ENCODE assay signal across 35 cellular contexts in the genomic region with DNA sequence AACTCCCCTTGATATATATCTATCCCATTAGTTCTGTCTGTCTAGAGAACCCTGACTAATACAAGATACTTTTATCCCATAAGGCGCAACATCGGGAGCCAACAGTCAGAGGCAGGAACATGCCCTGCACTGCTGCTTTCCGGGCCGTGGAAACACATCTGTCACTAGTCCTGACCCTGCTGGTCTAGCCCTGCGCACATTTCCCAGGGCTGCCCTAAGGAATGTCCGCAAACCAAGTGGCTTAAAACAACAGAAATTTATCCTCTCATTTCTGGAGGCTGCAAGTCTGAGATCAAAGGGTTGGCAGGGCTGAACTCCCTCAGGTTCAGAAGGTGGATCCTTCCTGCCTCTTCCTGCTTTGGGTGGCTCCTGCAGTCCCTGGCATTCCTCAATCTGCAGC.
"Had no signal": no experiment of that assay in that cellular context is flagged by ENCODE, and none has a peak within 500 bp of the region (broad histone marks: within the 10 kb centered on the region; RNA-seq: fewer than 3 reads in every experiment).

No MANE protein-coding gene starts in this region.

- H3K27me3 ChIP-seq: MG63 had no signal

- H3K36me3 ChIP-seq: MG63 had no signal

- H3K9me3 ChIP-seq: MG63 had no signal

- H3K4me3 ChIP-seq: MG63 had no signal

- DNase-seq: Karpas-422, Kasumi-1, MG63, MM.1S, MV-4-11, NCI-H1048, NCI-H1092, NCI-H1092 treated with DMSO at 0.1 percent for 48 hours, NCI-H1105, NCI-H1105 treated with DMSO at 0.1 percent for 48 hours, NCI-H1417, NCI-H1417 treated with DMSO at 0.1 percent for 48 hours, NCI-H1436, NCI-H1436 treated with DMSO at 0.1 percent for 48 hours, NCI-H146, NCI-H1694, NCI-H1694 treated with DMSO at 0.1 percent for 48 hours, NCI-H187, NCI-H187 treated with DMSO at 0.1 percent for 48 hours, NCI-H1930, NCI-H2029, NCI-H2029 treated with DMSO at 0.1 percent for 48 hours, NCI-H2081, NCI-H2081 treated with DMSO at 0.1 percent for 48 hours, NCI-H2107, NCI-H2171, NCI-H2171 treated with DMSO at 0.1 percent for 48 hours, NCI-H2227 treated with DMSO at 0.1 percent for 48 hours, NCI-H226, NCI-H345, NCI-H446, NCI-H446 treated with DMSO at 0.1 percent for 48 hours, NCI-H510A, NCI-H510A treated with DMSO at 0.1 percent for 48 hours, NCI-H524 had no signal
